23 cellular contexts compared by ENCODE assay signal in genomic region chr20:37380864-37381579, GRCh38. TPM values are rescaled to one million over a fixed set of nuclear protein-coding genes. Genes with fewer than 3 reads are reported as not detected.
DNase-seq lines count a peak whose midpoint lies in the region; ATAC-seq, FAIRE-seq and TF ChIP-seq lines count a peak whose summit lies in the region.
"Had no signal": no experiment of that assay in that cellular context is flagged by ENCODE, and none has a peak within 500 bp of the region (broad histone marks: within the 10 kb centered on the region; RNA-seq: fewer than 3 reads in every experiment).

No MANE protein-coding gene starts in this region.

- peak; percentile 2 for DNase-seq in activated CD4-positive, alpha-beta T cell treated with anti-CD3 and anti-CD28 coated beads for 36 hours
- DNase-seq in activated CD4-positive, alpha-beta T cell treated with anti-CD3 and anti-CD28 coated beads, Interleukin-2, amount 10 ng/mL, durations not matched to agents 7 days and 5 days: no peak
- DNase-seq in K562 (ENCODE audit: extremely low read depth in 1 of 4, low spot score in 3 of 4) (no peak), mesothelial cell of epicardium (ENCODE audit: low spot score in 2 of 2, unreplicated experiment in 2 of 2) (no peak), transverse colon (no peak), left cardiac atrium (no peak)
- no peak for DNase-seq in activated naive CD4-positive, alpha-beta T cell (lab: John Stamatoyannopoulos, UW)
- DNase-seq: activated CD4-positive, alpha-beta T cell treated with anti-CD3 and anti-CD28 coated beads, Interleukin-2, amount 50 U/mL, for 48 hours; activated CD8-positive, alpha-beta memory T cell treated with anti-CD3 and anti-CD28 coated beads, Interleukin-2, amount 50 U/mL, for 48 hours; activated gamma-delta T cell; activated naive CD8-positive, alpha-beta T cell treated with anti-CD3 and anti-CD28 coated beads, Interleukin-2, amount 50 U/mL, for 24 hours; DMS79 treated with DMSO at 0.1 percent for 48 hours; esophagus squamous epithelium; H9; NCI-H1092 treated with DMSO at 0.1 percent for 48 hours; NCI-H187 treated with DMSO at 0.1 percent for 48 hours; T-helper 9 cell; WERI-Rb-1 had no signal

- CTCF ChIA-PET in activated CD4-positive, alpha-beta T cell treated with anti-CD3 and anti-CD28 coated beads for 36 hours (lab: Charles Lee): interaction anchor here (0.9 to 1.3 kb wide), 3 partner anchors 37 to 1024 kb away, joined by 3 to 5 read pairs (median 4); no protein-coding TSS in a partner anchor
- CTCF ChIA-PET in activated CD4-positive, alpha-beta T cell treated with anti-CD3 and anti-CD28 coated beads, Interleukin-2, amount 10 ng/mL, durations not matched to agents 7 days and 5 days (lab: Charles Lee): interaction anchor here (1.5 kb wide), 1 partner anchor 11 kb away, joined by 3 read pairs; no protein-coding TSS in a partner anchor
- CTCF ChIA-PET in K562 (lab: Yijun Ruan, JAX; ENCODE audit: low intra/inter-chr PET ratio): no interaction called here

- peaks cover 12% of the 10 kb centered on the region for H3K4me1 Mint-ChIP-seq in activated CD4-positive, alpha-beta T cell treated with anti-CD3 and anti-CD28 coated beads for 36 hours
- H3K4me1 Mint-ChIP-seq in activated CD4-positive, alpha-beta T cell treated with anti-CD3 and anti-CD28 coated beads, Interleukin-2, amount 10 ng/mL, durations not matched to agents 7 days and 5 days: peaks cover 4% of the 10 kb centered on the region
- peaks cover 7% of the 10 kb centered on the region for H3K4me1 Mint-ChIP-seq in mesothelial cell of epicardium

- H3K9ac ChIP-seq in K562 (ENCODE audit: insufficient read depth in 1 of 2, low read depth in 2 of 2, low read length in 2 of 2): no peak overlapping the region

- FAIRE-seq in K562 (lab: Jason Lieb, UNC): no peak
- FAIRE-seq: A204.1, frontal cortex had no signal

- no peak for ATAC-seq in activated CD4-positive, alpha-beta T cell treated with anti-CD3 and anti-CD28 coated beads for 36 hours
- no peak for ATAC-seq in K562
- no peak for ATAC-seq in left cardiac atrium
- no peak for ATAC-seq in GM19455 (IDR thresholded peaks at IDR 0.05; ENCODE audit: unreplicated experiment)
- ATAC-seq: activated naive CD8-positive, alpha-beta T cell treated with anti-CD3 and anti-CD28 coated beads, Interleukin-2, amount 50 U/mL, for 24 hours had no signal

- TF ChIP-seq EP300 in K562 (IDR thresholded peaks at IDR 0.05; ENCODE audit: low read length) (no peak), transverse colon (IDR thresholded peaks at IDR 0.05; ENCODE audit: low read depth) (no peak)

- intact Hi-C loops in activated CD4-positive, alpha-beta T cell treated with anti-CD3 and anti-CD28 coated beads for 36 hours (cut with DNase I, micrococcal nuclease): no loop called here
- intact Hi-C loops in K562 (cut with micrococcal nuclease) (loop anchor here (5.0 kb wide), 1 partner anchor 94 kb away; the partner anchor contains the start of gene MANBAL), transverse colon (cut with DNase I; ENCODE audit: low total_unique reads) (loop anchor here (10.0 kb wide), 2 partner anchors 176 to 614 kb away; no protein-coding TSS in a partner anchor), left cardiac atrium (cut with DNase I) (loop anchor here (5.0 to 10.0 kb wide), 3 partner anchors 151 to 186 kb away; no protein-coding TSS in a partner anchor)

- H3K36me3 ChIP-seq in K562 (ENCODE audit: control insufficient read depth, insufficient read depth, low read length) (no peaks in the 10 kb centered on the region), transverse colon (peaks cover 0 to 4% (median 0%) of the 10 kb centered on the region in 4 donors)

- H2AFZ ChIP-seq in K562 (ENCODE audit: low read depth, low read length): no peak overlapping the region

- H3K27ac Mint-ChIP-seq in activated CD4-positive, alpha-beta T cell treated with anti-CD3 and anti-CD28 coated beads for 36 hours: no peak overlapping the region
- H3K27ac Mint-ChIP-seq in activated CD4-positive, alpha-beta T cell treated with anti-CD3 and anti-CD28 coated beads, Interleukin-2, amount 10 ng/mL, durations not matched to agents 7 days and 5 days: no peak overlapping the region
- H3K27ac Mint-ChIP-seq in mesothelial cell of epicardium: peak overlapping the region; percentile 53
- H3K27ac Mint-ChIP-seq: activated naive CD8-positive, alpha-beta T cell treated with anti-CD3 and anti-CD28 coated beads, Interleukin-2, amount 50 U/mL, for 24 hours had no signal

- peaks cover 3% of the 10 kb centered on the region; the same call in 1 of the 3 replicates for H3K79me2 ChIP-seq in K562 (ENCODE audit: control insufficient read depth, insufficient read depth, low read length)

- no peak overlapping the region for H3K4me3 Mint-ChIP-seq in activated CD4-positive, alpha-beta T cell treated with anti-CD3 and anti-CD28 coated beads for 36 hours
- no peak overlapping the region for H3K4me3 Mint-ChIP-seq in activated CD4-positive, alpha-beta T cell treated with anti-CD3 and anti-CD28 coated beads, Interleukin-2, amount 10 ng/mL, durations not matched to agents 7 days and 5 days
- no peak overlapping the region for H3K4me3 Mint-ChIP-seq in mesothelial cell of epicardium
- H3K4me3 Mint-ChIP-seq: activated naive CD8-positive, alpha-beta T cell treated with anti-CD3 and anti-CD28 coated beads, Interleukin-2, amount 50 U/mL, for 24 hours; H9; neural crest cell had no signal

- no peak for TF ChIP-seq POLR2A in K562 (conservative IDR thresholded peaks at IDR 0.05)
- TF ChIP-seq POLR2A in transverse colon (IDR thresholded peaks at IDR 0.05): no peak

- H3K27ac ChIP-seq in K562 (ENCODE audit: extremely low read depth, low read depth, low read length): peak overlapping the region; percentile 91
- peak overlapping the region; percentile 42 to 66 (median 56) for H3K27ac ChIP-seq in transverse colon
- H3K27ac ChIP-seq: body of pancreas, WERI-Rb-1 had no signal

- TF ChIP-seq CTCF in K562 (IDR thresholded peaks at IDR 0.05 in 2 of 3, conservative IDR thresholded peaks at IDR 0.05 in 1 of 3; ENCODE audit: insufficient read depth in 2 of 3, low read depth in 1 of 3, low read length in 3 of 3) (no peak), mesothelial cell of epicardium (IDR thresholded peaks at IDR 0.05; ENCODE audit: unreplicated experiment) (no peak), transverse colon (IDR thresholded peaks at IDR 0.05) (no peak)

- no peak overlapping the region for H3K4me3 ChIP-seq in K562
- no peak overlapping the region for H3K4me3 ChIP-seq in transverse colon
- H3K4me3 ChIP-seq: body of pancreas, esophagus squamous epithelium had no signal

- peaks cover 4% of the 10 kb centered on the region for H3K27me3 Mint-ChIP-seq in activated CD4-positive, alpha-beta T cell treated with anti-CD3 and anti-CD28 coated beads for 36 hours
- H3K27me3 Mint-ChIP-seq in activated CD4-positive, alpha-beta T cell treated with anti-CD3 and anti-CD28 coated beads, Interleukin-2, amount 10 ng/mL, durations not matched to agents 7 days and 5 days: peaks cover 2% of the 10 kb centered on the region
- H3K27me3 Mint-ChIP-seq in mesothelial cell of epicardium (ENCODE audit: low read depth): no peaks in the 10 kb centered on the region

- 87% methylated on average over 13 of the region's 16 CpGs for WGBS in K562 (ENCODE audit: insufficient coverage, low coverage, missing lambda C conversion rate)
- WGBS in transverse colon (ENCODE audit: low coverage in 1 of 2), 2 donors: 82 to 92% methylated on average over 12 to 16 of the region's 16 CpGs

- POLR2A ChIA-PET in activated CD4-positive, alpha-beta T cell treated with anti-CD3 and anti-CD28 coated beads for 36 hours (lab: Charles Lee): interaction anchor here (1.4 kb wide), 1 partner anchor 92 kb away, joined by 3 read pairs; the partner anchor contains the start of gene MANBAL
- POLR2A ChIA-PET in activated CD4-positive, alpha-beta T cell treated with anti-CD3 and anti-CD28 coated beads, Interleukin-2, amount 10 ng/mL, durations not matched to agents 7 days and 5 days (lab: Charles Lee): no interaction called here
- POLR2A ChIA-PET in K562 (lab: Yijun Ruan, JAX): interaction anchor here (0.5 to 0.9 kb wide), 3 partner anchors 20 to 98 kb away, joined by 3 to 4 read pairs (median 3); no protein-coding TSS in a partner anchor

- in situ Hi-C loops in K562 (cut with MboI) (loop anchor here (5.0 kb wide), 1 partner anchor 94 kb away; the partner anchor contains the start of gene MANBAL), transverse colon (cut with MboI; ENCODE audit: low pct_ligation_motif_present in 1 of 4, low pct_unique_long_range_greater_than_20kb in 1 of 4, low sequenced_read_pairs in 3 of 4) (loop anchor here (5.0 to 25.0 kb wide), 4 partner anchors 104 to 156 kb away; partner anchors contain the start of gene BLCAP (in 1 of the 4))

- no TSS peak for BruUV-seq in K562 (replicated peaks; lab: Mats Ljungman, UMichigan)

- H3K9me3 ChIP-seq in K562 (replicated peaks; ENCODE audit: control insufficient read depth, insufficient read depth, low read depth, low read length) (no peaks in the 10 kb centered on the region), transverse colon (no peaks in the 10 kb centered on the region)
- H3K9me3 ChIP-seq: body of pancreas, esophagus squamous epithelium had no signal

- H3K9me1 ChIP-seq in K562 (ENCODE audit: control insufficient read depth, insufficient read depth, low read length): no peaks in the 10 kb centered on the region

- TF ChIP-seq RAD21 in K562 (CRISPR knock-in tag; conservative IDR thresholded peaks at IDR 0.05 in 1 of 2, IDR thresholded peaks at IDR 0.05 in 1 of 2): no peak

- no peaks in the 10 kb centered on the region for H4K20me1 ChIP-seq in K562 (replicated peaks; ENCODE audit: control insufficient read depth, insufficient read depth, low read length)

- H3K4me1 ChIP-seq in K562 (replicated peaks in 1 of 2; ENCODE audit: control insufficient read depth in 2 of 2, insufficient read depth in 2 of 2, low read length in 2 of 2) (peaks cover 40 to 63% of the 10 kb centered on the region in 2 experiments), transverse colon (peaks cover 0 to 38% (median 23%) of the 10 kb centered on the region in 4 donors)

- no peaks in the 10 kb centered on the region for H3K9me3 Mint-ChIP-seq in activated CD4-positive, alpha-beta T cell treated with anti-CD3 and anti-CD28 coated beads for 36 hours (ENCODE audit: low read depth)
- no peaks in the 10 kb centered on the region for H3K9me3 Mint-ChIP-seq in activated CD4-positive, alpha-beta T cell treated with anti-CD3 and anti-CD28 coated beads, Interleukin-2, amount 10 ng/mL, durations not matched to agents 7 days and 5 days
- H3K9me3 Mint-ChIP-seq in mesothelial cell of epicardium: no peaks in the 10 kb centered on the region
- H3K9me3 Mint-ChIP-seq: activated naive CD8-positive, alpha-beta T cell treated with anti-CD3 and anti-CD28 coated beads, Interleukin-2, amount 50 U/mL, for 24 hours; H9; neural crest cell had no signal

- H3K36me3 Mint-ChIP-seq in activated CD4-positive, alpha-beta T cell treated with anti-CD3 and anti-CD28 coated beads for 36 hours (ENCODE audit: low read depth): no peaks in the 10 kb centered on the region
- no peaks in the 10 kb centered on the region for H3K36me3 Mint-ChIP-seq in activated CD4-positive, alpha-beta T cell treated with anti-CD3 and anti-CD28 coated beads, Interleukin-2, amount 10 ng/mL, durations not matched to agents 7 days and 5 days (ENCODE audit: low read depth)
- peaks cover 5% of the 10 kb centered on the region for H3K36me3 Mint-ChIP-seq in mesothelial cell of epicardium

- H3K27me3 ChIP-seq in K562 (ENCODE audit: control insufficient read depth in 2 of 2, insufficient read depth in 2 of 2, low read length in 2 of 2) (no peaks in the 10 kb centered on the region), transverse colon (no peaks in the 10 kb centered on the region)
- H3K27me3 ChIP-seq: body of pancreas had no signal

- H3K4me2 ChIP-seq in K562 (ENCODE audit: insufficient read depth, low read length): no peak overlapping the region

RNA-seq across cellular contexts. Expression of gene SRC, which starts 35.1 kb away (rescaled TPM):
- 1 to 10 TPM; 4.2 to 5.7 TPM for total RNA-seq in activated CD4-positive, alpha-beta T cell treated with anti-CD3 and anti-CD28 coated beads for 36 hours
- 1 to 10 TPM; 2.1 to 2.6 TPM for total RNA-seq in activated CD4-positive, alpha-beta T cell treated with anti-CD3 and anti-CD28 coated beads, Interleukin-2, amount 10 ng/mL, durations not matched to agents 7 days and 5 days
- total RNA-seq in K562 (2011; cell fraction: chromatin; rRNA removed; ENCODE audit: low replicate concordance): 23.1 and 61.0 TPM in 2 replicates
- total RNA-seq in K562 (2011; cell fraction: nucleolus; rRNA removed): 26.7 and 29.4 TPM in 2 replicates
- 20.5 and 28.9 TPM in 2 replicates for total RNA-seq in K562 (2011; cell fraction: nucleoplasm; rRNA removed)
- total RNA-seq in K562 (2014; rRNA removed) (2.0 and 4.7 TPM in 2 replicates), K562 (2014; rRNA removed; fragmentation: Illumina TruSeq; extraction: Trizol) (1.4 and 1.9 TPM in 2 replicates), K562 (2015; rRNA removed; fragmentation: Illumina TruSeq; extraction: Trizol) (2.9 and 3.1 TPM in 2 replicates), K562 (2021) (7.0 and 7.7 TPM in 2 replicates), mesothelial cell of epicardium (81.2 to 85.2 TPM (median 81.3 TPM) in 3 replicates), transverse colon (100 to 1,000 TPM in 3 of 4 donors, 10 to 100 TPM in 1; 87.0 to 155 (median 130) TPM), left cardiac atrium (10 to 100 TPM in 1 of 2 donors, 1 to 10 TPM in 1; 9.2 to 10.2 TPM)
- polyA plus RNA-seq in K562 (2011; rRNA removed) (8.0 and 8.5 TPM in 2 replicates), K562 (2014; fragmentation: Illumina TruSeq; extraction: Trizol) (5.4 and 8.3 TPM in 2 replicates), K562 (2014; fragmentation: Nextera tagmentation; extraction: Ambion mirVana) (under 1 TPM; 0.06 to 0.14 TPM), K562 (2014; rRNA removed) (4.8 and 5.2 TPM in 2 replicates)
- 6.8 and 11.9 TPM in 2 replicates for polyA plus RNA-seq in K562 (2011; cell fraction: cytosol; rRNA removed)
- polyA plus RNA-seq in K562 (2011; cell fraction: nucleus; rRNA removed): 45.7 and 78.2 TPM in 2 replicates
- polyA plus RNA-seq in K562 (2012): 4.7 and 5.8 TPM in 2 replicates
- polyA minus RNA-seq in K562 (2011; rRNA and poly(A)+ RNA removed): 5.2 and 16.3 TPM in 2 replicates
- 4.0 and 10.0 TPM in 2 replicates for polyA minus RNA-seq in K562 (2011; cell fraction: cytosol; rRNA and poly(A)+ RNA removed)
- 12.3 and 15.8 TPM in 2 replicates for polyA minus RNA-seq in K562 (2011; cell fraction: nucleus; rRNA and poly(A)+ RNA removed)

Comparison
In these comparisons a context has a peak if more than half of its experiments do, and no peak if none do; other contexts are left out.
1. intact Hi-C loops: an anchor here in K562 (5.0 kb wide), transverse colon (10.0 kb wide) and left cardiac atrium (5.0 to 10.0 kb wide); none called in activated CD4-positive, alpha-beta T cell treated with anti-CD3 and anti-CD28 coated beads for 36 hours.